8 cellular contexts compared by ENCODE assay signal in the genomic region with DNA sequence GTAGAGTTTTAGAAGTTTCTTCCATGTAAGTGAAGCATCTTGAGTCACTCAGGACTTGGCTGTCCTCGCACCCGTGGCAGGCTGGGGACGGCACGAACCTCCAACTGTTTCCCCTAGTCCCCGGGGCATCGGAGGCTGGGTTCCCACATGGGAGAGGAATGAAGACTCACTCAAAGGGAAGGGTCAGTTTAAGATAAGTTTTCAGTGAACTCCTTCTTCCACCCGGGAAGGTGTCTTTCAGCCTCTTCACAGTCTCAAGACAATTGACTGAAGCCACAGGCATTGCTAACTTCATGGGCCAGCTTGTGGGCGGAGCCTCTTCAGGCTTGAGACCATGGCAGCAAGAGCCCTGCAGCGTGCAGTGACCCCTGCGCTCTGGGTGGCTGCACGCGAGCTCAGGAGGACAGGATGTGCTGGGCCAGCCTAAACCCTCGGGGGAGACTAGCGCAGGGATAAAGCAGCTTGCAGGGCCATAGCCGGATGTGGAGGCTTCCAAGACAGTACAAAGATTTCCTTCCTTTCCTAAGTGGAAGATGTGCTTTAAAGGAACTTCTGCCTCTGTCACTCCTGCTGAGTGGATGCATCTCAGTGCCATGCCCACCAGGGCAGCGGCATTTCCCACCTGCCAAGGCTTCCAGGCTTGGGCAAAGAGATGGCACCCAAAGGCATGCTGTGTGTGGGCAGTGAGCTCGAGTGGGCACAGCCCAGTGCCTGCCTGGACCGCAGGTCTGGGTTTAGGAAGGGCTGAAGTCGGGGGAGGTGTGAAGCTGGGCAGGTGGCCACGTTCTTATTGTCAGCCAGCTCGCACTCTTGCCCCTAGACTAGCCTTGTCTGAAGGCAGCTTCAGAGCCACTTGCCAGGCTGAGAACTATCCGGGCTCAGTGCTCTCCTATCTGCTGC. TPM values are rescaled to one million over a fixed set of nuclear protein-coding genes. Genes with fewer than 3 reads are reported as not detected.
DNase-seq lines count a peak whose midpoint lies in the region; ATAC-seq and TF ChIP-seq lines count a peak whose summit lies in the region.
"Had no signal": no experiment of that assay in that cellular context is flagged by ENCODE, and none has a peak within 500 bp of the region (broad histone marks: within the 10 kb centered on the region; RNA-seq: fewer than 3 reads in every experiment).

No MANE protein-coding gene starts in this region.

- H3K36me3 Mint-ChIP-seq in HFFc6 (ENCODE audit: low read depth) = no peaks in the 10 kb centered on the region

- H3K4me1 Mint-ChIP-seq in HFFc6 (ENCODE audit: low read depth) = peaks cover 23% of the 10 kb centered on the region

- no peaks in the 10 kb centered on the region for H3K9me3 Mint-ChIP-seq in HFFc6

- TF ChIP-seq CTCF in HFFc6 (IDR thresholded peaks at IDR 0.05) (no peak), fibroblast of pulmonary artery (IDR thresholded peaks at IDR 0.05; ENCODE audit: low read length, missing control alignments) (no peak)

- no peak for ATAC-seq in HG02840 (IDR thresholded peaks at IDR 0.05; ENCODE audit: low FRiP score, unreplicated experiment)

- intact Hi-C loops in posterior vena cava (cut with DNase I) = no loop called here

- no peak overlapping the region for H3K4me3 ChIP-seq in fibroblast of pulmonary artery (replicated peaks; ENCODE audit: low read depth, low read length)

- peak overlapping the region; percentile 84 for H3K27ac Mint-ChIP-seq in HFFc6

- H3K27me3 Mint-ChIP-seq in HFFc6 (ENCODE audit: insufficient read depth) = no peaks in the 10 kb centered on the region; the same call in 1 of the 2 replicates

- H3K4me3 Mint-ChIP-seq in HFFc6 = no peak overlapping the region

- DNase-seq in HFFc6 = peak; percentile 6
- DNase-seq in fibroblast of pulmonary artery (ENCODE audit: low read depth) = peak; percentile 24
- peak; percentile 83 for DNase-seq in posterior vena cava (ENCODE audit: low spot score)
- DNase-seq in NCI-H345 treated with DMSO at 0.1 percent for 48 hours (lab: John Stamatoyannopoulos, UW; ENCODE audit: unreplicated experiment) = no peak
- no peak for DNase-seq in GM19240 (ENCODE audit: insufficient read length, low spot score)
- DNase-seq: activated CD4-positive, alpha-beta T cell treated with anti-CD3 and anti-CD28 coated beads, Interleukin-2, amount 50 U/mL, for 4 hours; COR-L47 had no signal

RNA-seq across cellular contexts. Expression of gene PPIL2, which starts 32.9 kb away (rescaled TPM):
- total RNA-seq in HFFc6 (2021; fragmentation: NEBNext Ultra II Directional; extraction: Animal tissue kit (Norgen Biotek cat#: 25700)) = 10 to 100 TPM; 34.9 to 42.2 (median 39.4) TPM
- 10 to 100 TPM; 28.9 to 29.5 TPM for total RNA-seq in posterior vena cava

RNA-seq across cellular contexts. Expression of gene YPEL1, which starts 36.9 kb away (rescaled TPM):
- under 1 TPM in 5 of 6 experiments, not detected in 1; 0.17 to 0.38 (median 0.20) TPM for total RNA-seq in HFFc6 (2021; fragmentation: NEBNext Ultra II Directional; extraction: Animal tissue kit (Norgen Biotek cat#: 25700))
- 1 to 10 TPM; 1.2 to 1.8 TPM for total RNA-seq in posterior vena cava

RNA-seq across cellular contexts. Expression of gene SDF2L1, which starts 56.6 kb away (rescaled TPM):
- total RNA-seq in HFFc6 (2021; fragmentation: NEBNext Ultra II Directional; extraction: Animal tissue kit (Norgen Biotek cat#: 25700)) = 10 to 100 TPM; 49.1 to 63.5 (median 55.6) TPM
- 10 to 100 TPM; 27.8 to 33.1 TPM for total RNA-seq in posterior vena cava

Comparison
In these comparisons a context has a peak if more than half of its experiments do, and no peak if none do; other contexts are left out.
1. DNase-seq: peak in HFFc6 (single experiment), fibroblast of pulmonary artery (single experiment) and posterior vena cava (single experiment); none in NCI-H345 treated with DMSO at 0.1 percent for 48 hours (single experiment) and GM19240 (single experiment).